Comparison of ENCODE assay signal across 8 cellular contexts in the genomic region with DNA sequence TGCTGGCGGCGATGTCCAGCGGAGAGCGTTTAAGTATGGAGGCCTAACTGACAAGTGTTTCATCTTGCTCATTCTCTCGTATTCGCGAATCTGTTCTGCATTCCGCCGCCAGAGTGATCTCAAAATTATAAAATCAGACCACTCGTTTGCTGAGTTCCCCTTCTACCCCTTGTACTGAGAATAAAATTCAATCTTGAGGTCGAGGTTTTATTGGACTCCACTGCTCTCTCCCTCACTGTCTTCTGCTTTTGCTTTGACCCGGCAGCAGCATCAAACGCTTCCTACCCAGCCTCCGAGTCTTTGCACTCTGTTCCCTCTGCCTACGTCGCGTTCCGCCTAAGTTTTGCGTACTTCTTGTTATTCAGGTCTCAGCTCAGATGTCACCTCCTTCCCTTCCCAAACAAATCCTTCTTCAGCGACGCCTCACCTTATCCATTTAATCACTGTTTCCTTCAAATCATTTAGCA. TPM values are rescaled to one million over a fixed set of nuclear protein-coding genes. Genes with fewer than 3 reads are reported as not detected.
A peak's percentile ranks its signal among the peaks of the same experiment; 100 is the strongest.
DNase-seq lines count a peak whose midpoint lies in the region; ATAC-seq and TF ChIP-seq lines count a peak whose summit lies in the region.

No MANE protein-coding gene starts in this region.

- peak; percentile 63 for DNase-seq in activated CD8-positive, alpha-beta memory T cell treated with anti-CD3 and anti-CD28 coated beads, Interleukin-2, amount 10 ng/mL, durations not matched to agents 7 days and 5 days
- no peak for DNase-seq in activated CD8-positive, alpha-beta memory T cell treated with anti-CD3 and anti-CD28 coated beads, Interleukin-2, amount 50 U/mL, for 48 hours
- DNase-seq in NCI-H774 (lab: John Stamatoyannopoulos, UW) (peak; percentile 62), astrocyte of the cerebellum (ENCODE audit: low read depth) (no peak), left kidney (ENCODE audit: low read depth, low spot score) (peak; percentile 59), substantia nigra (lab: John Stamatoyannopoulos, UW) (peak in 1 of 49 donors; percentile 16), NCI-H2081 treated with DMSO at 0.1 percent for 48 hours (lab: John Stamatoyannopoulos, UW) (no peak)

- H3K4me3 ChIP-seq in astrocyte of the cerebellum (ENCODE audit: low read depth, low read length), result peak overlapping the region; percentile 94

- no peaks in the 10 kb centered on the region for H3K27me3 Mint-ChIP-seq in activated CD8-positive, alpha-beta memory T cell treated with anti-CD3 and anti-CD28 coated beads, Interleukin-2, amount 10 ng/mL, durations not matched to agents 7 days and 5 days

- H3K27ac Mint-ChIP-seq in activated CD8-positive, alpha-beta memory T cell treated with anti-CD3 and anti-CD28 coated beads, Interleukin-2, amount 10 ng/mL, durations not matched to agents 7 days and 5 days, result no peak overlapping the region

- H3K9me3 Mint-ChIP-seq in activated CD8-positive, alpha-beta memory T cell treated with anti-CD3 and anti-CD28 coated beads, Interleukin-2, amount 10 ng/mL, durations not matched to agents 7 days and 5 days (ENCODE audit: low read depth), result no peaks in the 10 kb centered on the region

- H3K27ac ChIP-seq in substantia nigra (ENCODE audit: low read depth, low read length, poor library complexity, severe bottlenecking), result peak overlapping the region; percentile 77

- no peak overlapping the region for H3K4me3 Mint-ChIP-seq in activated CD8-positive, alpha-beta memory T cell treated with anti-CD3 and anti-CD28 coated beads, Interleukin-2, amount 10 ng/mL, durations not matched to agents 7 days and 5 days

- ATAC-seq in activated CD8-positive, alpha-beta memory T cell treated with anti-CD3 and anti-CD28 coated beads, Interleukin-2, amount 10 ng/mL, durations not matched to agents 7 days and 5 days, result no peak
- ATAC-seq in GM18909 (IDR thresholded peaks at IDR 0.05; ENCODE audit: poor library complexity, unreplicated experiment), result no peak

- peaks cover 47% of the 10 kb centered on the region for H3K36me3 Mint-ChIP-seq in activated CD8-positive, alpha-beta memory T cell treated with anti-CD3 and anti-CD28 coated beads, Interleukin-2, amount 10 ng/mL, durations not matched to agents 7 days and 5 days

- CTCF ChIA-PET in activated CD8-positive, alpha-beta memory T cell treated with anti-CD3 and anti-CD28 coated beads, Interleukin-2, amount 10 ng/mL, durations not matched to agents 7 days and 5 days (lab: Charles Lee), result interaction anchor here (0.7 to 1.9 kb wide), 5 partner anchors 14 to 28 kb away, joined by 3 to 11 read pairs (median 3); partner anchors contain the start of gene ZCCHC8

- in situ Hi-C loops in astrocyte of the cerebellum (cut with HindIII; ENCODE audit: low sequenced_read_pairs), result no loop called here

- peaks cover 37% of the 10 kb centered on the region for H3K4me1 Mint-ChIP-seq in activated CD8-positive, alpha-beta memory T cell treated with anti-CD3 and anti-CD28 coated beads, Interleukin-2, amount 10 ng/mL, durations not matched to agents 7 days and 5 days

- no peak for TF ChIP-seq CTCF in astrocyte of the cerebellum (IDR thresholded peaks at IDR 0.05; ENCODE audit: low read depth, low read length, missing control alignments)

RNA-seq across cellular contexts. Expression of gene KNTC1, which starts 0.5 kb away (rescaled TPM):
- 100 to 1,000 TPM; 129 to 200 TPM for total RNA-seq in activated CD8-positive, alpha-beta memory T cell treated with anti-CD3 and anti-CD28 coated beads, Interleukin-2, amount 10 ng/mL, durations not matched to agents 7 days and 5 days

RNA-seq across cellular contexts. Expression of gene RSRC2, which starts 0.8 kb away (rescaled TPM):
- total RNA-seq in activated CD8-positive, alpha-beta memory T cell treated with anti-CD3 and anti-CD28 coated beads, Interleukin-2, amount 10 ng/mL, durations not matched to agents 7 days and 5 days, result 100 to 1,000 TPM; 102 to 113 TPM

RNA-seq across cellular contexts. Expression of gene ZCCHC8, which starts 26.8 kb away (rescaled TPM):
- 10 to 100 TPM; 45.2 to 45.3 TPM for total RNA-seq in activated CD8-positive, alpha-beta memory T cell treated with anti-CD3 and anti-CD28 coated beads, Interleukin-2, amount 10 ng/mL, durations not matched to agents 7 days and 5 days

Comparison
In these comparisons a context has a peak if more than half of its experiments do, and no peak if none do; other contexts are left out.
1. DNase-seq: peak in activated CD8-positive, alpha-beta memory T cell treated with anti-CD3 and anti-CD28 coated beads, Interleukin-2, amount 10 ng/mL, durations not matched to agents 7 days and 5 days (single experiment), NCI-H774 (single experiment) and left kidney (single experiment); none in activated CD8-positive, alpha-beta memory T cell treated with anti-CD3 and anti-CD28 coated beads, Interleukin-2, amount 50 U/mL, for 48 hours (single experiment), astrocyte of the cerebellum (single experiment) and NCI-H2081 treated with DMSO at 0.1 percent for 48 hours (single experiment).